Comparison of ENCODE assay signal across 1 cellular context in the genomic region with DNA sequence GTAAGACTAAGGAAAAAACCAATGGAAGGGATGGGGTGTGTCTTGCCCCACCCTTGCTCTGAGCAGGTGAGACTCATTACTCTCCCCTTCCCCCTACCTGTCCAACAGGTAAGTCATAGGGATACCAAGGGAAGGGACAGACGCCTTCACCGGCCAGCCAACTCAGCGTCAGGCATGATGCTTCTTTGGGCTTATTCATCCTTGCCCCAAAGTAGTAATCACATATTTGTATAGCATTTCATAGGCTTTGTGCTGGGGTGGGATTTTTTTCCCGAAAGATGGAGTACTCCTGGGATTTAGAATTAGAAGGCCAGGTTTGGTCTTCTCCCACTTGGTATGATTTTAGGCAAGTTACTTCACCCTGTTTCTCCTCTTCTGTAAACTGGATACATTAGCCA.
A peak's percentile ranks its signal among the peaks of the same experiment; 100 is the strongest.
TF ChIP-seq lines count a peak whose summit lies in the region.

No MANE protein-coding gene starts in this region.

TF ChIP-seq in GM12878, 131 proteins besides CTCF, POLR2A, EP300 and RAD21:
- 0 out of 2 replicates have a peak, but pooled peaks have one; percentile 3 for TF ChIP-seq FOXK2 (IDR thresholded peaks at IDR 0.05)
- TF ChIP-seq SKIL (IDR thresholded peaks at IDR 0.05; ENCODE audit: low read depth, poor library complexity, severe bottlenecking), result peak; percentile 14
- no peak for TF ChIP-seq EED (IDR thresholded peaks at IDR 0.05; ENCODE audit: low read depth)
